8 cellular contexts compared by ENCODE assay signal in the genomic region with DNA sequence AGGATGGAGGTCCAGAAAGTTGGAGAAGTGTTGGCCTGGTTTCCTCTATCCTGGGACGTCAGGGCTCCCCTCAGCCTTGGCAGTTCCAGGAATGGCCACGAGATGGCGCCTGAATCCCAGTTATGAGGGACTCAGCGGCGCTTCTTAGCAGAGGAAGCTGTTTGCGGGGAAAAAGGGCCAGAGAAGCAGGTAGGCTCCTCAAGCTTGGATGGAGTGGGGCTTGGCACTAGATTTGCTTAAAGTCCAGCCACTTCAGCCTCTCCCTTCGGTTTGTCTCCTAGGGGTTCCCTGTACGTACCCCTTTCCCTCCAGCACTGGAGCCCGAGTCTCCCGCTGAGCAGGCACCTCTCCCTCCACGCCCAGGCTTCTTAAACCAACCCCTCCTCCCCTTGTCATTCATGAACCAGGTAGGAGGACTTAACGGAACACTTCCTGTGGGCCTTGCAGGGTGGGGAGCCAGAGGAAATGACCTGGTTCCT. TPM values are rescaled to one million over a fixed set of nuclear protein-coding genes. Genes with fewer than 3 reads are reported as not detected.
A peak's percentile ranks its signal among the peaks of the same experiment; 100 is the strongest.
DNase-seq lines count a peak whose midpoint lies in the region; ATAC-seq and TF ChIP-seq lines count a peak whose summit lies in the region.

No MANE protein-coding gene starts in this region.

- DNase-seq in GM10266 (ENCODE audit: extremely low spot score) (peak; percentile 84), IMR-90 (peak; percentile 64), PC-9 (peak; percentile 52 to 84), fibroblast of pulmonary artery (ENCODE audit: low read depth) (peak; percentile 81)
- peak; percentile 95 to 97 for DNase-seq in activated T-cell treated with anti-CD3 and anti-CD28 coated beads, Interleukin-2, amount 50 U/mL, for 48 hours
- peak; percentile 85 to 87 for DNase-seq in stimulated activated naive CD8-positive, alpha-beta T cell treated with anti-CD3 and anti-CD28 coated beads, Interleukin-15, amount 100 ng/mL, for 72 hours

- H4K20me1 ChIP-seq in IMR-90 (ENCODE audit: insufficient read depth, low read length) (no peaks in the 10 kb centered on the region), PC-9 (ENCODE audit: insufficient read depth) (no peaks in the 10 kb centered on the region), neural cell (ENCODE audit: insufficient read depth) (no peaks in the 10 kb centered on the region)

- H3K27me3 ChIP-seq in IMR-90 (ENCODE audit: control insufficient read depth, insufficient read depth, low read length) (0 out of 2 replicates have a peak, but pooled peaks cover 2% of the 10 kb centered on the region), PC-9 (ENCODE audit: insufficient read depth, low read depth) (no peaks in the 10 kb centered on the region), neural cell (ENCODE audit: insufficient read depth, low read depth, low read length) (no peaks in the 10 kb centered on the region)

- no peak overlapping the region for H2BK5ac ChIP-seq in IMR-90 (ENCODE audit: low read depth, low read length, poor library complexity, severe bottlenecking)

- no CpG with 5 or more reads among the region's 12 CpGs for WGBS in IMR-90 (ENCODE audit: extremely low coverage in 2 of 2, insufficient read length in 1 of 2), 2 experiments

- no peak overlapping the region for H4K91ac ChIP-seq in IMR-90 (ENCODE audit: insufficient read depth, low read depth, low read length)

- TF ChIP-seq POLR2A in IMR-90 (IDR thresholded peaks at IDR 0.05; ENCODE audit: low read depth, low read length): 0 out of 2 replicates have a peak, but pooled peaks have one; percentile 21

- no peaks in the 10 kb centered on the region for H3K79me2 ChIP-seq in PC-9 (ENCODE audit: low read depth)
- H3K79me2 ChIP-seq in neural cell (replicated peaks; ENCODE audit: insufficient read depth, low read length): no peaks in the 10 kb centered on the region

- no peak overlapping the region for H2BK15ac ChIP-seq in IMR-90 (ENCODE audit: low read depth, low read length)

- no peak overlapping the region for H3K23ac ChIP-seq in IMR-90 (ENCODE audit: low read depth, low read length)

- CTCF ChIA-PET in IMR-90 (lab: Yijun Ruan, JAX) (interaction anchor here (0.5 to 3.5 kb wide), 15 partner anchors 10 to 351 kb away, joined by 3 to 65 read pairs (median 4); no protein-coding TSS in a partner anchor), PC-9 (lab: Charles Lee) (interaction anchor here (0.6 to 2.3 kb wide), 8 partner anchors 13 to 343 kb away, joined by 3 to 23 read pairs (median 4); no protein-coding TSS in a partner anchor)

- BruUV-seq in IMR-90 (replicated peaks; lab: Mats Ljungman, UMichigan) (no TSS peak), PC-9 (replicated peaks; lab: Mats Ljungman, UMichigan) (no TSS peak)

- peak overlapping the region; percentile 75 to 84 for H3K4me3 Mint-ChIP-seq in stimulated activated naive CD8-positive, alpha-beta T cell treated with anti-CD3 and anti-CD28 coated beads, Interleukin-15, amount 100 ng/mL, for 72 hours

- H3K79me1 ChIP-seq in IMR-90 (ENCODE audit: low read depth in 1 of 2, low read length in 2 of 2): no peaks in the 10 kb centered on the region

- intact Hi-C loops in IMR-90 (cut with micrococcal nuclease): loop anchor here (1.0 to 10.0 kb wide), 5 partner anchors 47 to 240 kb away; no protein-coding TSS in a partner anchor
- intact Hi-C loops in PC-9 (cut with micrococcal nuclease; ENCODE audit: unreplicated experiment): loop anchor here (1.0 to 5.0 kb wide), 5 partner anchors 47 to 353 kb away; no protein-coding TSS in a partner anchor

- no peak overlapping the region for H4K5ac ChIP-seq in IMR-90 (ENCODE audit: low read depth, low read length)

- dilution Hi-C loops in IMR-90 (cut with HindIII; ENCODE audit: low sequenced_read_pairs, unreplicated experiment): no loop called here

- H2BK20ac ChIP-seq in IMR-90 (ENCODE audit: low read depth, low read length): no peak overlapping the region

- H3K9ac ChIP-seq in IMR-90 (ENCODE audit: low read depth, low read length) (no peak overlapping the region), neural cell (ENCODE audit: low read length) (no peak overlapping the region)

- no peaks in the 10 kb centered on the region for H3K9me1 ChIP-seq in IMR-90 (ENCODE audit: insufficient read depth, low read length)

- H3K4me3 ChIP-seq in IMR-90 (ENCODE audit: insufficient read depth, low read depth, low read length) (no peak overlapping the region), PC-9 (no peak overlapping the region), fibroblast of pulmonary artery (replicated peaks; ENCODE audit: low read depth, low read length) (no peak overlapping the region), neural cell (ENCODE audit: low read length) (no peak overlapping the region)

- H3K36me3 ChIP-seq in IMR-90 (ENCODE audit: control insufficient read depth, insufficient read depth, low read length) (no peaks in the 10 kb centered on the region), PC-9 (ENCODE audit: low read depth) (no peaks in the 10 kb centered on the region), neural cell (ENCODE audit: insufficient read depth, low read length) (no peaks in the 10 kb centered on the region)

- H2AFZ ChIP-seq in IMR-90 (replicated peaks; ENCODE audit: low read length, poor library complexity) (peak overlapping the region; percentile 79), PC-9 (no peak overlapping the region), neural cell (ENCODE audit: low read depth, low read length) (no peak overlapping the region)

- no peak overlapping the region for H3K14ac ChIP-seq in IMR-90 (replicated peaks; ENCODE audit: low read depth, low read length)

- TF ChIP-seq CTCF in GM10266 (IDR thresholded peaks at IDR 0.05; ENCODE audit: control insufficient read depth, insufficient read depth, low read depth, missing control alignments) (peak; percentile 99), IMR-90 (conservative IDR thresholded peaks at IDR 0.05; ENCODE audit: low read depth, low read length) (peak; percentile 96), PC-9 (conservative IDR thresholded peaks at IDR 0.05) (peak; percentile 89), fibroblast of pulmonary artery (IDR thresholded peaks at IDR 0.05; ENCODE audit: low read length, missing control alignments) (peak; percentile 99), neural cell (IDR thresholded peaks at IDR 0.05; ENCODE audit: poor library complexity, severe bottlenecking) (peak; percentile 97)

- TF ChIP-seq RAD21 in IMR-90 (IDR thresholded peaks at IDR 0.05; ENCODE audit: low read length) (peak; percentile 96), neural cell (conservative IDR thresholded peaks at IDR 0.05) (peak; percentile 97)

- H3K18ac ChIP-seq in IMR-90 (ENCODE audit: low read depth, low read length): no peak overlapping the region

- no peaks in the 10 kb centered on the region for H3K9me3 Mint-ChIP-seq in stimulated activated naive CD8-positive, alpha-beta T cell treated with anti-CD3 and anti-CD28 coated beads, Interleukin-15, amount 100 ng/mL, for 72 hours

- peak overlapping the region in 1 of 2 experiments; percentile 59; a peak in 1 of 4 replicates for H4K8ac ChIP-seq in IMR-90 (ENCODE audit: low read depth in 2 of 2, low read length in 2 of 2)

- TF ChIP-seq EP300 in neural cell (conservative IDR thresholded peaks at IDR 0.05; ENCODE audit: poor library complexity, severe bottlenecking): no peak

- H3K4me2 ChIP-seq in IMR-90 (ENCODE audit: low read depth, low read length): no peak overlapping the region
- no peak overlapping the region; the same call in 1 of the 2 replicates for H3K4me2 ChIP-seq in PC-9
- no peak overlapping the region for H3K4me2 ChIP-seq in neural cell (ENCODE audit: low read length)

- H2BK120ac ChIP-seq in IMR-90 (ENCODE audit: low read depth, low read length): no peak overlapping the region

- peak overlapping the region in 1 of 2 donors; percentile 57 for H3K27ac Mint-ChIP-seq in stimulated activated naive CD8-positive, alpha-beta T cell treated with anti-CD3 and anti-CD28 coated beads, Interleukin-15, amount 100 ng/mL, for 72 hours

- H3K27me3 Mint-ChIP-seq in stimulated activated naive CD8-positive, alpha-beta T cell treated with anti-CD3 and anti-CD28 coated beads, Interleukin-15, amount 100 ng/mL, for 72 hours: no peaks in the 10 kb centered on the region

- no peak overlapping the region for H2AK5ac ChIP-seq in IMR-90 (ENCODE audit: low read depth, low read length)

- H2AK9ac ChIP-seq in IMR-90 (replicated peaks; ENCODE audit: low read depth, low read length, poor library complexity): peak overlapping the region; percentile 29

- H3K56ac ChIP-seq in IMR-90 (ENCODE audit: extremely low read depth, insufficient read depth, low read length): no peak overlapping the region

- H3K4me1 ChIP-seq in IMR-90 (ENCODE audit: control insufficient read depth, insufficient read depth, low read length) (no peaks in the 10 kb centered on the region), PC-9 (replicated peaks; ENCODE audit: insufficient read depth) (no peaks in the 10 kb centered on the region)

- POLR2A ChIA-PET in IMR-90 (lab: Charles Lee; ENCODE audit: unreplicated experiment): no interaction called here
- POLR2A ChIA-PET in PC-9 (lab: Charles Lee; ENCODE audit: unreplicated experiment): no interaction called here

- H3K27ac ChIP-seq in IMR-90 (ENCODE audit: insufficient read depth, low read length): no peak overlapping the region
- H3K27ac ChIP-seq in PC-9: no peak overlapping the region
- no peak overlapping the region for H3K27ac ChIP-seq in neural cell (ENCODE audit: low read length)

- in situ Hi-C loops in IMR-90 (cut with MboI; ENCODE audit: low sequenced_read_pairs): loop anchor here (5.0 to 10.0 kb wide), 2 partner anchors 53 to 240 kb away; no protein-coding TSS in a partner anchor

- no peaks in the 10 kb centered on the region for H3F3A ChIP-seq in PC-9 (ENCODE audit: insufficient read depth, low read depth)
- H3F3A ChIP-seq in neural cell (ENCODE audit: insufficient read depth, low read length, poor library complexity, severe bottlenecking): no peaks in the 10 kb centered on the region

- H3K9me2 ChIP-seq in PC-9 (ENCODE audit: insufficient read depth): no peaks in the 10 kb centered on the region
- no peaks in the 10 kb centered on the region for H3K9me2 ChIP-seq in neural cell (ENCODE audit: insufficient read depth, low read length)

- ATAC-seq in IMR-90 (ENCODE audit: low read depth) (peak; percentile 98), HG03469 (IDR thresholded peaks at IDR 0.05; ENCODE audit: unreplicated experiment) (no peak)
- peak; percentile 90 for ATAC-seq in stimulated activated naive CD8-positive, alpha-beta T cell treated with anti-CD3 and anti-CD28 coated beads, Interleukin-15, amount 100 ng/mL, for 72 hours

- H3K9me3 ChIP-seq in IMR-90 (ENCODE audit: control insufficient read depth, insufficient read depth, low read length) (no peaks in the 10 kb centered on the region), PC-9 (ENCODE audit: insufficient read depth, low read depth) (no peaks in the 10 kb centered on the region), neural cell (ENCODE audit: low read length) (no peaks in the 10 kb centered on the region)

- no peak overlapping the region for H3K4ac ChIP-seq in IMR-90 (ENCODE audit: low read depth, low read length)

- H3K4me1 Mint-ChIP-seq in stimulated activated naive CD8-positive, alpha-beta T cell treated with anti-CD3 and anti-CD28 coated beads, Interleukin-15, amount 100 ng/mL, for 72 hours: peaks cover 23% of the 10 kb centered on the region

RNA-seq across cellular contexts. Expression of gene TENT5B, which starts 32.0 kb away (rescaled TPM):
- 11.1 and 11.7 TPM in 2 replicates for total RNA-seq in IMR-90 (2012; rRNA removed)
- polyA plus RNA-seq in IMR-90 (2012; rRNA removed): 7.3 and 8.2 TPM in 2 replicates
- 7.3 and 9.8 TPM in 2 replicates for polyA plus RNA-seq in IMR-90 (2012; cell fraction: cytosol; rRNA removed)
- polyA plus RNA-seq in IMR-90 (2012; cell fraction: nucleus; rRNA removed; ENCODE audit: low replicate concordance): 1.8 and 6.6 TPM in 2 replicates
- 3.6 and 4.9 TPM in 2 replicates for total RNA-seq in PC-9 (2021)
- polyA plus RNA-seq in neural cell: not detected in 2 replicates
- not detected in 2 replicates for polyA minus RNA-seq in neural cell

RNA-seq across cellular contexts. Expression of gene TRNP1, which starts 51.2 kb away (rescaled TPM):
- 68.6 and 91.6 TPM in 2 replicates for total RNA-seq in IMR-90 (2012; rRNA removed)
- polyA plus RNA-seq in IMR-90 (2012; rRNA removed): 63.3 and 76.8 TPM in 2 replicates
- polyA plus RNA-seq in IMR-90 (2012; cell fraction: cytosol; rRNA removed): 157 and 222 TPM in 2 replicates
- polyA plus RNA-seq in IMR-90 (2012; cell fraction: nucleus; rRNA removed; ENCODE audit: low replicate concordance): 65.3 and 116 TPM in 2 replicates
- total RNA-seq in PC-9 (2021): 7.4 and 7.9 TPM in 2 replicates
- 11.0 and 17.2 TPM in 2 replicates for polyA plus RNA-seq in neural cell
- 5.6 and 7.2 TPM in 2 replicates for polyA minus RNA-seq in neural cell
